12 cellular contexts compared by ENCODE assay signal in the genomic region with DNA sequence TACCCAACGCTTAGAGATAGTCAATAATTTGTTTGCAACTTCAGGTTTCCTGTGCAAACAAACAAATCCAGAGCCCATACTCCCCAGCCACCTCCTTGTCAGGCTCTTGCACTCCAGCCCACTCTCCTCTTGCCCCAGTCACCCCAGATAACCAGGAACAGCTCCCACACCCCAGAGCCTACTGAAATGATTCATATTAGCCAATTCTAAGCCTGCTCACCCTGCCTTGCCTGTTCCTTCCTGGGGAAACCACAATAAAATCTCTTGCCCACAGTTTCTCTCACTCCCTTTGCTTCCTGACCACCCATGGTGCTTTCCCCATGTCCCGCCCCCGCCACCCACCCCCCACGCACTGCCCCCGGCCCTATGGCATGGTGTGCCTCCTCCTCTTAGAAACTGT. TPM values are rescaled to one million over a fixed set of nuclear protein-coding genes. Genes with fewer than 3 reads are reported as not detected.
DNase-seq lines count a peak whose midpoint lies in the region; ATAC-seq and TF ChIP-seq lines count a peak whose summit lies in the region.
"Had no signal": no experiment of that assay in that cellular context is flagged by ENCODE, and none has a peak within 500 bp of the region (broad histone marks: within the 10 kb centered on the region; RNA-seq: fewer than 3 reads in every experiment).

No MANE protein-coding gene starts in this region.

- H3K9me3 Mint-ChIP-seq in activated naive CD4-positive, alpha-beta T cell treated with anti-CD3 and anti-CD28 coated beads for 36 hours = no peaks in the 10 kb centered on the region
- no peaks in the 10 kb centered on the region for H3K9me3 Mint-ChIP-seq in central memory CD8-positive, alpha-beta T cell
- no peaks in the 10 kb centered on the region for H3K9me3 Mint-ChIP-seq in type B pancreatic cell

- ATAC-seq in central memory CD8-positive, alpha-beta T cell (replicated peaks; ENCODE audit: extremely low read depth, poor library complexity, severe bottlenecking) = no peak
- ATAC-seq in mucosa of descending colon (no peak), right cardiac atrium (no peak)
- ATAC-seq: HCT116 had no signal

- no peaks in the 10 kb centered on the region for H3K27me3 ChIP-seq in right cardiac atrium (ENCODE audit: control insufficient read depth, insufficient read depth)
- H3K27me3 ChIP-seq: upper lobe of left lung had no signal

- peaks cover 45% of the 10 kb centered on the region for H3K4me1 Mint-ChIP-seq in activated naive CD4-positive, alpha-beta T cell treated with anti-CD3 and anti-CD28 coated beads for 36 hours (ENCODE audit: low read depth)
- H3K4me1 Mint-ChIP-seq in central memory CD8-positive, alpha-beta T cell = peaks cover 25% of the 10 kb centered on the region
- no peaks in the 10 kb centered on the region for H3K4me1 Mint-ChIP-seq in type B pancreatic cell (ENCODE audit: unreplicated experiment)

- 36% methylated on average over 5 of the region's 5 CpGs for WGBS in right cardiac atrium

- H3K9me3 ChIP-seq in mucosa of descending colon (no peaks in the 10 kb centered on the region), right cardiac atrium (ENCODE audit: control insufficient read depth, low read length) (no peaks in the 10 kb centered on the region)
- H3K9me3 ChIP-seq: upper lobe of left lung had no signal

- TF ChIP-seq CTCF in type B pancreatic cell (conservative IDR thresholded peaks at IDR 0.05) = no peak
- TF ChIP-seq CTCF in mucosa of descending colon (IDR thresholded peaks at IDR 0.05) = no peak

- intact Hi-C loops in activated naive CD4-positive, alpha-beta T cell treated with anti-CD3 and anti-CD28 coated beads for 36 hours (cut with micrococcal nuclease) = no loop called here
- intact Hi-C loops in mucosa of descending colon (cut with DNase I, micrococcal nuclease) (no loop called here), right cardiac atrium (cut with DNase I) (no loop called here)

- H3K27ac Mint-ChIP-seq in activated naive CD4-positive, alpha-beta T cell treated with anti-CD3 and anti-CD28 coated beads for 36 hours = no peak overlapping the region
- H3K27ac Mint-ChIP-seq in central memory CD8-positive, alpha-beta T cell (ENCODE audit: low read depth) = peak overlapping the region; percentile 29
- H3K27ac Mint-ChIP-seq in type B pancreatic cell = no peak overlapping the region

- no peak overlapping the region for H3K4me3 Mint-ChIP-seq in activated naive CD4-positive, alpha-beta T cell treated with anti-CD3 and anti-CD28 coated beads for 36 hours
- H3K4me3 Mint-ChIP-seq in central memory CD8-positive, alpha-beta T cell = peak overlapping the region; percentile 64
- no peak overlapping the region for H3K4me3 Mint-ChIP-seq in type B pancreatic cell

- H3K27me3 Mint-ChIP-seq in activated naive CD4-positive, alpha-beta T cell treated with anti-CD3 and anti-CD28 coated beads for 36 hours (ENCODE audit: low read depth) = no peaks in the 10 kb centered on the region
- no peaks in the 10 kb centered on the region for H3K27me3 Mint-ChIP-seq in central memory CD8-positive, alpha-beta T cell
- H3K27me3 Mint-ChIP-seq in type B pancreatic cell = peaks cover 3% of the 10 kb centered on the region

- H3K27ac ChIP-seq in right cardiac atrium (ENCODE audit: low read length) = no peak overlapping the region
- H3K27ac ChIP-seq: upper lobe of left lung had no signal

- no peak overlapping the region for H3K4me3 ChIP-seq in mucosa of descending colon
- H3K4me3 ChIP-seq in right cardiac atrium (ENCODE audit: low read length) = no peak overlapping the region
- H3K4me3 ChIP-seq: upper lobe of left lung had no signal

- H3K4me1 ChIP-seq in mucosa of descending colon (ENCODE audit: low read depth) (no peaks in the 10 kb centered on the region), right cardiac atrium (ENCODE audit: control insufficient read depth, insufficient read depth, low read length) (no peaks in the 10 kb centered on the region)
- H3K4me1 ChIP-seq: upper lobe of left lung had no signal

- no peaks in the 10 kb centered on the region for H3K36me3 ChIP-seq in mucosa of descending colon (ENCODE audit: low read depth)
- H3K36me3 ChIP-seq: upper lobe of left lung had no signal

- DNase-seq in activated naive CD4-positive, alpha-beta T cell treated with anti-CD3 and anti-CD28 coated beads for 36 hours = peak; percentile 31
- no peak for DNase-seq in activated naive CD4-positive, alpha-beta T cell treated with anti-CD3 and anti-CD28 coated beads, Interleukin-2, amount 50 U/mL, for 16 hours
- peak; percentile 41 for DNase-seq in activated CD4-positive, alpha-beta T cell treated with anti-CD3 and anti-CD28 coated beads for 48 hours
- DNase-seq in central memory CD8-positive, alpha-beta T cell (ENCODE audit: low spot score in 2 of 2) = no peak
- DNase-seq in type B pancreatic cell (ENCODE audit: extremely low spot score, unreplicated experiment) = peak; percentile 36
- no peak for DNase-seq in mucosa of descending colon
- DNase-seq in right cardiac atrium = no peak
- no peak for DNase-seq in NCI-H187 treated with DMSO at 0.1 percent for 48 hours (lab: John Stamatoyannopoulos, UW)
- DNase-seq: upper lobe of left lung had no signal

- H3K36me3 Mint-ChIP-seq in activated naive CD4-positive, alpha-beta T cell treated with anti-CD3 and anti-CD28 coated beads for 36 hours (ENCODE audit: low read depth) = no peaks in the 10 kb centered on the region
- no peaks in the 10 kb centered on the region for H3K36me3 Mint-ChIP-seq in central memory CD8-positive, alpha-beta T cell (ENCODE audit: insufficient read depth)
- no peaks in the 10 kb centered on the region for H3K36me3 Mint-ChIP-seq in type B pancreatic cell

- CTCF ChIA-PET in activated naive CD4-positive, alpha-beta T cell treated with anti-CD3 and anti-CD28 coated beads for 36 hours (lab: Charles Lee) = interaction anchor here (2.3 kb wide), 1 partner anchor 48 kb away, joined by 6 read pairs; no protein-coding TSS in a partner anchor

RNA-seq across cellular contexts. Expression of gene ACTL9, which starts 3.8 kb away (rescaled TPM):
- not detected for total RNA-seq in activated naive CD4-positive, alpha-beta T cell treated with anti-CD3 and anti-CD28 coated beads for 36 hours
- total RNA-seq in type B pancreatic cell (ENCODE audit: low replicate concordance) (not detected in 2 replicates), mucosa of descending colon (not detected), right cardiac atrium (not detected)
- not detected for polyA plus RNA-seq in right cardiac atrium
- total RNA-seq: MCF 10A, upper lobe of left lung had no signal
- polyA plus RNA-seq: neural cell had no signal

RNA-seq across cellular contexts. Expression of gene OR2Z1, which starts 19.1 kb away (rescaled TPM):
- not detected for total RNA-seq in activated naive CD4-positive, alpha-beta T cell treated with anti-CD3 and anti-CD28 coated beads for 36 hours
- not detected in 2 replicates for total RNA-seq in type B pancreatic cell (ENCODE audit: low replicate concordance)
- total RNA-seq in mucosa of descending colon = not detected
- not detected for total RNA-seq in right cardiac atrium
- polyA plus RNA-seq in right cardiac atrium = not detected
- total RNA-seq: MCF 10A, upper lobe of left lung had no signal
- polyA plus RNA-seq: neural cell had no signal

Comparison
In these comparisons a context has a peak if more than half of its experiments do, and no peak if none do; other contexts are left out.
1. DNase-seq: peak in activated naive CD4-positive, alpha-beta T cell treated with anti-CD3 and anti-CD28 coated beads for 36 hours (single experiment), activated CD4-positive, alpha-beta T cell treated with anti-CD3 and anti-CD28 coated beads for 48 hours (single experiment) and type B pancreatic cell (single experiment); none in activated naive CD4-positive, alpha-beta T cell treated with anti-CD3 and anti-CD28 coated beads, Interleukin-2, amount 50 U/mL, for 16 hours (single experiment), central memory CD8-positive, alpha-beta T cell (0 of 2), mucosa of descending colon (0 of 3), right cardiac atrium (0 of 3) and NCI-H187 treated with DMSO at 0.1 percent for 48 hours (single experiment).